In the genomic region with DNA sequence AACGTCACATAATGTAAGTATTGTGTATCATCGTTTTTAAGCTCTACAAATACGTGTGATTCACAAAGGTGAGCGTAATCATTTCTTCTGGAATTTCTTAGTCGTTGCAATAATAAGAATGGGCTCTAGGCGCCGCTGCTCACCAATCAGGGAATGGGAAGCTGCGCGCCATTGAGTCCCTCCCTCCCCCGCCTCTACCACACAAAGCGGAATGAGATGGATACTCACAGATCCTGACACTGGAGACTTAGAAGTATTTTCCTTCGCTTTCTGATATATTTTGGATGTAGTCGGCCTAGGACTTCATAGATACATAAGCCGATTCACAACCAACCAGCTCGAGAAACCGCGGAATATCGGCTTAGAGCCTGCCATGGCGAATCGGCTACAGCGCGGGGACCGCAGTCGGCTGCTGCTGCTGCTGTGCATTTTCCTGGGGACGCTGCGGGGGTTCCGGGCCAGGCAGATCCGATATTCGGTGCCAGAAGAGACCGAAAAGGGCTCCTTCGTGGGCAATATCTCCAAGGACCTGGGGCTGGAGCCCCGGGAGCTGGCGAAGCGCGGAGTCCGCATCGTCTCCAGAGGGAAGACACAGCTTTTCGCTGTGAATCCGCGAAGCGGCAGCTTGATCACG, we compare ENCODE assay signal across 8 cellular contexts. TPM values are rescaled to one million over a fixed set of nuclear protein-coding genes. Genes with fewer than 3 reads are reported as not detected.
DNase-seq lines count a peak whose midpoint lies in the region; ATAC-seq and TF ChIP-seq lines count a peak whose summit lies in the region.

A gene (plus strand): TSS at position 197 of the 634 bp plus-strand sequence. CDS start 177 bp downstream, at position 374.

- H3K27me3 ChIP-seq in H7 (ENCODE audit: control insufficient read depth, insufficient read depth, low read length) = peaks cover 11% of the 10 kb centered on the region
- peaks cover 0 to 4% (median 0%) of the 10 kb centered on the region in 45 donors for H3K27me3 ChIP-seq in dorsolateral prefrontal cortex

- H3K36me3 ChIP-seq in H7 (replicated peaks; ENCODE audit: control insufficient read depth, insufficient read depth, low read length) = no peaks in the 10 kb centered on the region
- H3K36me3 ChIP-seq in mucosa of descending colon (ENCODE audit: low read depth) = no peaks in the 10 kb centered on the region

- ATAC-seq in mucosa of descending colon (no peak), SK-N-SH treated with all-trans-retinoic acid at 6 μM for 48 hours (no peak)

- peak within 1 kb of the TSS; percentile 39; the same call in 1 of the 2 replicates for H3K4me3 ChIP-seq in H7 (ENCODE audit: insufficient read depth, low read depth, low read length)
- peak within 1 kb of the TSS in 39 of 59 donors; percentile 2 to 50 (median 30) for H3K4me3 ChIP-seq in dorsolateral prefrontal cortex
- H3K4me3 ChIP-seq in mucosa of descending colon = no peak within 1 kb of the TSS

- DNase-seq in CD1c-positive myeloid dendritic cell (ENCODE audit: extremely low spot score) (peak; percentile 84), H7 (peak; percentile 81), RPMI8226 (peak; percentile 26), dorsolateral prefrontal cortex (no peak), mucosa of descending colon (peak in 2 of 3 donors; percentile 43 to 45), LoVo (ENCODE audit: low spot score) (no peak), mucosa of gallbladder (ENCODE audit: low spot score) (no peak)

- no peaks in the 10 kb centered on the region for H3K4me1 ChIP-seq in mucosa of descending colon (ENCODE audit: low read depth)

- TF ChIP-seq CTCF in dorsolateral prefrontal cortex (IDR thresholded peaks at IDR 0.05 in 54 of 56, conservative IDR thresholded peaks at IDR 0.05 in 2 of 56; ENCODE audit: low read depth in 1 of 56, partially characterized antibody in 56 of 56) (peak in 43 of 56 donors; percentile 8 to 59 (median 32)), mucosa of descending colon (IDR thresholded peaks at IDR 0.05) (no peak)

- no peak within 1 kb of the TSS for H3K27ac ChIP-seq in dorsolateral prefrontal cortex

- intact Hi-C loops in dorsolateral prefrontal cortex (cut with DNase I) (no loop called here), mucosa of descending colon (cut with DNase I, micrococcal nuclease) (no loop called here)

- H3K9me3 ChIP-seq in mucosa of descending colon = peaks cover 98% of the 10 kb centered on the region

TF ChIP-seq in SK-N-SH treated with all-trans-retinoic acid at 6 μM for 48 hours, 23 proteins besides CTCF, POLR2A, EP300 and RAD21:
- no peak for TF ChIP-seq ZC3H10 (CRISPR knock-in tag; IDR thresholded peaks at IDR 0.05)
- TF ChIP-seq, protein P1, sequence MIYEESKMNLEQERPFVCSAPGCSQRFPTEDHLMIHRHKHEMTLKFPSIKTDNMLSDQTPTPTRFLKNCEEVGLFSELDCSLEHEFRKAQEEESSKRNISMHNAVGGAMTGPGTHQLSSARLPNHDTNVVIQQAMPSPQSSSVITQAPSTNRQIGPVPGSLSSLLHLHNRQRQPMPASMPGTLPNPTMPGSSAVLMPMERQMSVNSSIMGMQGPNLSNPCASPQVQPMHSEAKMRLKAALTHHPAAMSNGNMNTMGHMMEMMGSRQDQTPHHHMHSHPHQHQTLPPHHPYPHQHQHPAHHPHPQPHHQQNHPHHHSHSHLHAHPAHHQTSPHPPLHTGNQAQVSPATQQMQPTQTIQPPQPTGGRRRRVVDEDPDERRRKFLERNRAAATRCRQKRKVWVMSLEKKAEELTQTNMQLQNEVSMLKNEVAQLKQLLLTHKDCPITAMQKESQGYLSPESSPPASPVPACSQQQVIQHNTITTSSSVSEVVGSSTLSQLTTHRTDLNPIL (CRISPR knock-in tag; IDR thresholded peaks at IDR 0.05; ENCODE audit: low read depth) = no peak
- TF ChIP-seq, protein P2, sequence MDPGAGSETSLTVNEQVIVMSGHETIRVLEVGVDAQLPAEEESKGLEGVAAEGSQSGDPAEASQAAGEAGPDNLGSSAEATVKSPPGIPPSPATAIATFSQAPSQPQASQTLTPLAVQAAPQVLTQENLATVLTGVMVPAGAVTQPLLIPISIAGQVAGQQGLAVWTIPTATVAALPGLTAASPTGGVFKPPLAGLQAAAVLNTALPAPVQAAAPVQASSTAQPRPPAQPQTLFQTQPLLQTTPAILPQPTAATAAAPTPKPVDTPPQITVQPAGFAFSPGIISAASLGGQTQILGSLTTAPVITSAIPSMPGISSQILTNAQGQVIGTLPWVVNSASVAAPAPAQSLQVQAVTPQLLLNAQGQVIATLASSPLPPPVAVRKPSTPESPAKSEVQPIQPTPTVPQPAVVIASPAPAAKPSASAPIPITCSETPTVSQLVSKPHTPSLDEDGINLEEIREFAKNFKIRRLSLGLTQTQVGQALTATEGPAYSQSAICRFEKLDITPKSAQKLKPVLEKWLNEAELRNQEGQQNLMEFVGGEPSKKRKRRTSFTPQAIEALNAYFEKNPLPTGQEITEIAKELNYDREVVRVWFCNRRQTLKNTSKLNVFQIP (CRISPR knock-in tag; IDR thresholded peaks at IDR 0.05; ENCODE audit: borderline replicate concordance, low read depth) = no peak
- TF ChIP-seq OSR1 (CRISPR knock-in tag; IDR thresholded peaks at IDR 0.05) = no peak
- no peak for TF ChIP-seq TOX (CRISPR knock-in tag; IDR thresholded peaks at IDR 0.05; ENCODE audit: borderline replicate concordance)
- no peak for TF ChIP-seq ZFP3 (CRISPR knock-in tag; IDR thresholded peaks at IDR 0.05)
- no peak for TF ChIP-seq SNAI2 (CRISPR knock-in tag; IDR thresholded peaks at IDR 0.05)
- TF ChIP-seq GLIS3 (CRISPR knock-in tag; IDR thresholded peaks at IDR 0.05) = no peak
- TF ChIP-seq ARNTL (CRISPR knock-in tag; IDR thresholded peaks at IDR 0.05; ENCODE audit: borderline replicate concordance, low read depth) = no peak
- TF ChIP-seq ESRRG (CRISPR knock-in tag; IDR thresholded peaks at IDR 0.05) = no peak
- TF ChIP-seq ZNF565 (CRISPR knock-in tag; conservative IDR thresholded peaks at IDR 0.05; ENCODE audit: low read depth) = no peak
- TF ChIP-seq RARB (CRISPR knock-in tag; IDR thresholded peaks at IDR 0.05) = no peak
- no peak for TF ChIP-seq ISL1 (CRISPR knock-in tag; IDR thresholded peaks at IDR 0.05)
- TF ChIP-seq PPARA (CRISPR knock-in tag; IDR thresholded peaks at IDR 0.05; ENCODE audit: borderline replicate concordance) = no peak
- no peak for TF ChIP-seq BACH2 (CRISPR knock-in tag; IDR thresholded peaks at IDR 0.05; ENCODE audit: borderline replicate concordance)
- no peak for TF ChIP-seq ZNF70 (CRISPR knock-in tag; IDR thresholded peaks at IDR 0.05)
- no peak for TF ChIP-seq CSDC2 (CRISPR knock-in tag; IDR thresholded peaks at IDR 0.05)
- TF ChIP-seq, protein P3, sequence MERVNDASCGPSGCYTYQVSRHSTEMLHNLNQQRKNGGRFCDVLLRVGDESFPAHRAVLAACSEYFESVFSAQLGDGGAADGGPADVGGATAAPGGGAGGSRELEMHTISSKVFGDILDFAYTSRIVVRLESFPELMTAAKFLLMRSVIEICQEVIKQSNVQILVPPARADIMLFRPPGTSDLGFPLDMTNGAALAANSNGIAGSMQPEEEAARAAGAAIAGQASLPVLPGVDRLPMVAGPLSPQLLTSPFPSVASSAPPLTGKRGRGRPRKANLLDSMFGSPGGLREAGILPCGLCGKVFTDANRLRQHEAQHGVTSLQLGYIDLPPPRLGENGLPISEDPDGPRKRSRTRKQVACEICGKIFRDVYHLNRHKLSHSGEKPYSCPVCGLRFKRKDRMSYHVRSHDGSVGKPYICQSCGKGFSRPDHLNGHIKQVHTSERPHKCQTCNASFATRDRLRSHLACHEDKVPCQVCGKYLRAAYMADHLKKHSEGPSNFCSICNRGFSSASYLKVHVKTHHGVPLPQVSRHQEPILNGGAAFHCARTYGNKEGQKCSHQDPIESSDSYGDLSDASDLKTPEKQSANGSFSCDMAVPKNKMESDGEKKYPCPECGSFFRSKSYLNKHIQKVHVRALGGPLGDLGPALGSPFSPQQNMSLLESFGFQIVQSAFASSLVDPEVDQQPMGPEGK (CRISPR knock-in tag; IDR thresholded peaks at IDR 0.05; ENCODE audit: borderline replicate concordance) = no peak
- no peak for TF ChIP-seq ZNF8 (CRISPR knock-in tag; IDR thresholded peaks at IDR 0.05)
- TF ChIP-seq TCF4 (CRISPR knock-in tag; IDR thresholded peaks at IDR 0.05; ENCODE audit: borderline replicate concordance) = no peak

RNA-seq across cellular contexts. Expression of the gene that starts here (rescaled TPM):
- 0.21 and 0.30 TPM in 2 replicates for total RNA-seq in H7 (2014; rRNA removed; shearing (Covaris generic))
- total RNA-seq in dorsolateral prefrontal cortex (10 to 100 TPM in 22 of 120 experiments, 1 to 10 TPM in 98; 3.7 to 17.2 (median 7.7) TPM), mucosa of descending colon (1 to 10 TPM; 1.8 to 5.6 (median 2.6) TPM), mucosa of gallbladder (4.2 TPM)

Comparison
In these comparisons a context has a peak if more than half of its experiments do, and no peak if none do; other contexts are left out.
1. Peak in DNase-seq and H3K4me3 ChIP-seq in H7; RNA of the gene not detected or under 1 TPM.
2. DNase-seq: peak in CD1c-positive myeloid dendritic cell (single experiment), RPMI8226 (single experiment) and mucosa of descending colon (2 of 3); none in dorsolateral prefrontal cortex (0 of 10), LoVo (single experiment) and mucosa of gallbladder (single experiment).